ENCODE assay signal across 11 cellular contexts in the genomic region with DNA sequence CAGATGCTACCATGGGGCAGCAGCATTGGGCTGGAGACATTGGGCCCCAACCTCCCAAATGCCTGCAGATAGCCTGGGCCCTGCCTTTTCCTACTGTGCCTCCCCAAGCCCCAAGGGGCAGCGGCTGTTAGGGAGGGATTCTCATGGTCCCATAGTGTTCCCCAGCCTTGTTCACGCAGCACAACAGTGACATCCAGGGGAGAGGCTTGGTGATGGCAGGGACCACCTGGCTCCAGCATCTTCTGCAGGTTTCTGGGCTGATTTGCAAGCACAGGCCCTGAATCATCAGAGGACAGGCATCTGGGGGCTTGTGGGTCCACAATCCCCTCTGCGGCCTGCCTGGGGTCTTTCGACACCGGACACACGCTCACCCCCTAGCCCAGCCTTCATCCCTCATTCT.
DNase-seq lines count a peak whose midpoint lies in the region; ATAC-seq and TF ChIP-seq lines count a peak whose summit lies in the region.
"Had no signal": no experiment of that assay in that cellular context is flagged by ENCODE, and none has a peak within 500 bp of the region (broad histone marks: within the 10 kb centered on the region; RNA-seq: fewer than 3 reads in every experiment).

No MANE protein-coding gene starts in this region.

- no peaks in the 10 kb centered on the region for H3K9me3 Mint-ChIP-seq in activated T-cell treated with anti-CD3 and anti-CD28 coated beads, Interleukin-2, amount 50 U/mL, for 4 hours
- H3K9me3 Mint-ChIP-seq in chondrocyte (ENCODE audit: low read depth), result no peaks in the 10 kb centered on the region
- H3K9me3 Mint-ChIP-seq: CD8-positive, alpha-beta T cell; T-cell had no signal

- H3K9me3 ChIP-seq in SJCRH30 (replicated peaks) (no peaks in the 10 kb centered on the region), heart left ventricle (no peaks in the 10 kb centered on the region), tibial artery (no peaks in the 10 kb centered on the region)

- H3K36me3 Mint-ChIP-seq in activated T-cell treated with anti-CD3 and anti-CD28 coated beads, Interleukin-2, amount 50 U/mL, for 4 hours (ENCODE audit: insufficient read depth), result no peaks in the 10 kb centered on the region
- no peaks in the 10 kb centered on the region for H3K36me3 Mint-ChIP-seq in chondrocyte (ENCODE audit: low read depth)
- H3K36me3 Mint-ChIP-seq: CD8-positive, alpha-beta T cell; T-cell had no signal

- no peak overlapping the region for H3K27ac Mint-ChIP-seq in chondrocyte (ENCODE audit: unreplicated experiment)
- H3K27ac Mint-ChIP-seq: CD8-positive, alpha-beta T cell; T-cell had no signal

- no peak for ATAC-seq in activated T-cell treated with anti-CD3 and anti-CD28 coated beads, Interleukin-2, amount 50 U/mL, for 4 hours
- ATAC-seq in heart left ventricle, result peak in 3 of 4 donors; percentile 68 to 76 (median 69)
- ATAC-seq: CD8-positive, alpha-beta T cell; T-cell had no signal

- H3K27me3 Mint-ChIP-seq in activated T-cell treated with anti-CD3 and anti-CD28 coated beads, Interleukin-2, amount 50 U/mL, for 4 hours (ENCODE audit: low read depth), result peaks cover 2% of the 10 kb centered on the region
- H3K27me3 Mint-ChIP-seq in chondrocyte (ENCODE audit: low read depth), result no peaks in the 10 kb centered on the region
- H3K27me3 Mint-ChIP-seq: T-cell had no signal

- peak in 7 of 12 donors; percentile 12 to 46 (median 24) for TF ChIP-seq CTCF in heart left ventricle (IDR thresholded peaks at IDR 0.05)
- peak; percentile 12 to 13 for TF ChIP-seq CTCF in tibial artery (IDR thresholded peaks at IDR 0.05)
- TF ChIP-seq CTCF in chondrocyte (IDR thresholded peaks at IDR 0.05), result no peak

- H3K4me1 Mint-ChIP-seq in activated T-cell treated with anti-CD3 and anti-CD28 coated beads, Interleukin-2, amount 50 U/mL, for 4 hours (ENCODE audit: low read depth), result no peaks in the 10 kb centered on the region
- H3K4me1 Mint-ChIP-seq in chondrocyte (ENCODE audit: low read depth), result peaks cover 8% of the 10 kb centered on the region

- H3K4me1 ChIP-seq in SJCRH30 (no peaks in the 10 kb centered on the region), heart left ventricle (peaks cover 0 to 8% (median 0%) of the 10 kb centered on the region in 12 donors), tibial artery (peaks cover 0 to 20% (median 4%) of the 10 kb centered on the region in 4 donors)

- 85 to 92% (median 89%) methylated on average over 5 to 6 of the region's 6 CpGs for WGBS in heart left ventricle, 4 donors

- H3K36me3 ChIP-seq in SJCRH30 (no peaks in the 10 kb centered on the region), heart left ventricle (no peaks in the 10 kb centered on the region), tibial artery (no peaks in the 10 kb centered on the region)

- TF ChIP-seq POLR2A in heart left ventricle (IDR thresholded peaks at IDR 0.05), result no peak

- H3K4me3 Mint-ChIP-seq in activated T-cell treated with anti-CD3 and anti-CD28 coated beads, Interleukin-2, amount 50 U/mL, for 4 hours, result no peak overlapping the region
- H3K4me3 Mint-ChIP-seq in chondrocyte (ENCODE audit: unreplicated experiment), result no peak overlapping the region
- H3K4me3 Mint-ChIP-seq: CD8-positive, alpha-beta T cell; T-cell had no signal

- intact Hi-C loops in heart left ventricle (cut with DNase I), result loop anchor here in 5 of 10 donors (5.0 to 10.0 kb wide), 4 partner anchors 239 to 264 kb away; no protein-coding TSS in a partner anchor
- intact Hi-C loops in tibial artery (cut with DNase I; ENCODE audit: low total_unique reads), result no loop called here

- H3K27me3 ChIP-seq in SJCRH30 (no peaks in the 10 kb centered on the region; the same call in 1 of the 2 replicates), heart left ventricle (no peaks in the 10 kb centered on the region), tibial artery (no peaks in the 10 kb centered on the region)

- H3K27ac ChIP-seq in SJCRH30 (no peak overlapping the region), heart left ventricle (no peak overlapping the region), tibial artery (no peak overlapping the region)

- H3K4me3 ChIP-seq in SJCRH30, result no peak overlapping the region
- H3K4me3 ChIP-seq in heart left ventricle, result no peak overlapping the region
- no peak overlapping the region for H3K4me3 ChIP-seq in tibial artery

- peak; percentile 38 to 54 for DNase-seq in activated T-cell treated with anti-CD3 and anti-CD28 coated beads, Interleukin-2, amount 50 U/mL, for 48 hours
- DNase-seq in activated T-cell treated with anti-CD3 and anti-CD28 coated beads, Interleukin-2, amount 50 U/mL, for 4 hours, result no peak
- DNase-seq in SJCRH30 (peak; percentile 19 to 32), heart left ventricle (no peak), tibial artery (no peak), chondrocyte (ENCODE audit: low spot score) (no peak), Kasumi-1 (lab: John Stamatoyannopoulos, UW) (no peak), NCI-H2029 (lab: John Stamatoyannopoulos, UW) (no peak)
- DNase-seq: activated effector memory CD4-positive, alpha-beta T cell treated with Interleukin-2 at 50 U/mL for 16 hours; CD8-positive, alpha-beta T cell; T-cell had no signal

Comparison
In these comparisons a context has a peak if more than half of its experiments do, and no peak if none do; other contexts are left out.
1. DNase-seq: peak in activated T-cell treated with anti-CD3 and anti-CD28 coated beads, Interleukin-2, amount 50 U/mL, for 48 hours (2 of 2) and SJCRH30 (2 of 2); none in activated T-cell treated with anti-CD3 and anti-CD28 coated beads, Interleukin-2, amount 50 U/mL, for 4 hours (single experiment), heart left ventricle (0 of 5), tibial artery (0 of 2), chondrocyte (single experiment), Kasumi-1 (0 of 2) and NCI-H2029 (single experiment).
2. ATAC-seq: peak in heart left ventricle (3 of 4); none in activated T-cell treated with anti-CD3 and anti-CD28 coated beads, Interleukin-2, amount 50 U/mL, for 4 hours (0 of 2).